Comparison of ENCODE assay signal across 8 cellular contexts in the genomic region with DNA sequence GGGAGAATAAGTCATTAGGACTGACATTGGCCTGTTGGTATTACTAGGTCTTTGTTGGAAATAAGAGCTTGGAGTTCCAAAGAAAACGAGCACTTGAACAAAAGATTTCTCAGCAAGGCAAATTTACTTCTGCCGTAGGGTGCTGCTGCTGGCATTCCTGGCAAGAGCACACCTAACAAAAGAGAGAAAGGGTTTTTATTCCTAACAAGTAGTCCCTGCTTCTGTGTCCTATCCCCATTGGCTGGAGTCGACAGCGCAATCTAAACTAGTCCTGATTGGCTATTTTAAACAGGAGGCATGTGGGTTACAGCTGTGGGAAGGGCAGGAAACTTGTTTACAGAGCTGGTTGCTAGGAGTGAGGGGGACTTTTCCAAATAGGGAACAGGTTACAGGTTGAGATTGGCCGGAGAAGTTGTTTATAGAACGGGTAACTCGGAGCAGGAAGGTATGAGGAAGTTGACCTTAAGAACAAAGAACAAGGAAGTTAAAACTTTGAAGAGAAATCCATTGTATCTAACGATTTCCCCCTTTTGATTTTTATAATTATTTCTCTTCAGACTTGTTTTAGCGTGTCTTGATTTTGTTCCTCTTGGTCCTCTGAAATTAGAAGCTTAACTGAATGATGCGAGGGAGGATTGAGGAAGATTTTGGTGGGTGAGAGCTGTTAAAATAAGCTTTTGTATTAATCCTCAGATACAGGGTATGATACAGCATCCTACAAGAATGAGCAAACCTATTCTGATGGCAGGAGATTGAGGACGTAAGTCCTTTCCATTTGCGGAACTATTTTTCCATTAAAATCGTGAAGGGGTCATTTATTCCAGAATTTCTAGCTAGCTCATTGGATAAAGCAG. TPM values are rescaled to one million over a fixed set of nuclear protein-coding genes. Genes with fewer than 3 reads are reported as not detected.
DNase-seq lines count a peak whose midpoint lies in the region; TF ChIP-seq lines count a peak whose summit lies in the region.

No MANE protein-coding gene starts in this region.

- no peak for TF ChIP-seq EP300 in tibial nerve (IDR thresholded peaks at IDR 0.05)

- H3K4me3 ChIP-seq in GM08714 (ENCODE audit: low read length) (peak overlapping the region; percentile 89), colonic mucosa (no peak overlapping the region), tibial nerve (no peak overlapping the region)

- peak overlapping the region; percentile 95 for H3K4me3 Mint-ChIP-seq in nephron progenitor cell

- H3K4me1 Mint-ChIP-seq in nephron progenitor cell, result peaks cover 89% of the 10 kb centered on the region

- peaks cover 79% of the 10 kb centered on the region for H3K9me3 Mint-ChIP-seq in nephron progenitor cell

- H3K36me3 Mint-ChIP-seq in nephron progenitor cell (ENCODE audit: low read depth), result peaks cover 84% of the 10 kb centered on the region

- WGBS in tibial nerve, 2 donors, result 79 to 81% methylated on average over 13 of the region's 13 CpGs

- DNase-seq in NOMO-1 treated with DMSO at 0.1 percent for 48 hours (lab: John Stamatoyannopoulos, UW; ENCODE audit: unreplicated experiment) (peak; percentile 81), colonic mucosa (peak; percentile 44), nephron progenitor cell (no peak), iPS-NIHi7 (ENCODE audit: extremely low spot score) (no peak), epidermal melanocyte (ENCODE audit: insufficient read length, low spot score) (no peak), tibial nerve (ENCODE audit: low spot score in 2 of 2) (no peak)
- no peak for DNase-seq in activated CD4-positive, CD25-positive, alpha-beta regulatory T cell (lab: John Stamatoyannopoulos, UW)

- peak overlapping the region; percentile 94 for H3K27ac Mint-ChIP-seq in nephron progenitor cell

- H3K36me3 ChIP-seq in colonic mucosa, result peaks cover 59% of the 10 kb centered on the region
- peaks cover 11 to 71% (median 43%) of the 10 kb centered on the region in 3 donors for H3K36me3 ChIP-seq in tibial nerve

- no peak overlapping the region for H3K9ac ChIP-seq in colonic mucosa (ENCODE audit: low read depth in 2 of 2, low read length in 2 of 2)

- no peaks in the 10 kb centered on the region for H3K27me3 ChIP-seq in colonic mucosa
- no peaks in the 10 kb centered on the region for H3K27me3 ChIP-seq in tibial nerve

- no peak for TF ChIP-seq POLR2A in tibial nerve (IDR thresholded peaks at IDR 0.05)

- H3K9me3 ChIP-seq in colonic mucosa, result no peaks in the 10 kb centered on the region
- peaks cover 0 to 49% (median 9%) of the 10 kb centered on the region in 4 donors for H3K9me3 ChIP-seq in tibial nerve

- TF ChIP-seq CTCF in colonic mucosa (IDR thresholded peaks at IDR 0.05) (no peak), nephron progenitor cell (IDR thresholded peaks at IDR 0.05) (no peak), tibial nerve (IDR thresholded peaks at IDR 0.05) (no peak)

- intact Hi-C loops in colonic mucosa (cut with DNase I), result no loop called here

- H3K27me3 Mint-ChIP-seq in nephron progenitor cell (ENCODE audit: low read depth, poor library complexity), result no peaks in the 10 kb centered on the region

- H3K27ac ChIP-seq in colonic mucosa (no peak overlapping the region), tibial nerve (no peak overlapping the region)

- peaks cover 13% of the 10 kb centered on the region for H3K4me1 ChIP-seq in colonic mucosa
- peaks cover 0 to 46% (median 21%) of the 10 kb centered on the region in 4 donors for H3K4me1 ChIP-seq in tibial nerve

RNA-seq across cellular contexts. Expression of gene ZNFX1, which starts 3.4 kb away (rescaled TPM):
- total RNA-seq in colonic mucosa, result 10 to 100 TPM; 22.7 to 26.7 TPM
- 10 to 100 TPM; 35.0 to 45.2 (median 39.1) TPM for total RNA-seq in tibial nerve

Comparison
In these comparisons a context has a peak if more than half of its experiments do, and no peak if none do; other contexts are left out.
1. DNase-seq: peak in NOMO-1 treated with DMSO at 0.1 percent for 48 hours (single experiment) and colonic mucosa (single experiment); none in nephron progenitor cell (single experiment), iPS-NIHi7 (single experiment), epidermal melanocyte (single experiment), activated CD4-positive, CD25-positive, alpha-beta regulatory T cell (0 of 4) and tibial nerve (0 of 2).